In genomic region chr18:66046025-66046602, GRCh38 we compare ENCODE assay signal across 1 cellular context.
A peak's percentile ranks its signal among the peaks of the same experiment; 100 is the strongest.
TF ChIP-seq lines count a peak whose summit lies in the region.

No MANE protein-coding gene starts in this region.

TF ChIP-seq in HepG2, 621 proteins besides CTCF, POLR2A, EP300 and RAD21 (continued from another document):
- TF ChIP-seq, protein P1, sequence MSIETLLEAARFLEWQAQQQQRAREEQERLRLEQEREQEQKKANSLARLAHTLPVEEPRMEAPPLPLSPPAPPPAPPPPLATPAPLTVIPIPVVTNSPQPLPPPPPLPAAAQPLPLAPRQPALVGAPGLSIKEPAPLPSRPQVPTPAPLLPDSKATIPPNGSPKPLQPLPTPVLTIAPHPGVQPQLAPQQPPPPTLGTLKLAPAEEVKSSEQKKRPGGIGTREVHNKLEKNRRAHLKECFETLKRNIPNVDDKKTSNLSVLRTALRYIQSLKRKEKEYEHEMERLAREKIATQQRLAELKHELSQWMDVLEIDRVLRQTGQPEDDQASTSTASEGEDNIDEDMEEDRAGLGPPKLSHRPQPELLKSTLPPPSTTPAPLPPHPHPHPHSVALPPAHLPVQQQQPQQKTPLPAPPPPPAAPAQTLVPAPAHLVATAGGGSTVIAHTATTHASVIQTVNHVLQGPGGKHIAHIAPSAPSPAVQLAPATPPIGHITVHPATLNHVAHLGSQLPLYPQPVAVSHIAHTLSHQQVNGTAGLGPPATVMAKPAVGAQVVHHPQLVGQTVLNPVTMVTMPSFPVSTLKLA (IDR thresholded peaks at IDR 0.05), result no peak
- TF ChIP-seq CHD4 (IDR thresholded peaks at IDR 0.05; ENCODE audit: borderline replicate concordance, low read length) (no peak), STAG1 (CRISPR knock-in tag; IDR thresholded peaks at IDR 0.05) (peak; percentile 5; the same call in 1 of the 2 replicates), POGZ (CRISPR knock-in tag; IDR thresholded peaks at IDR 0.05) (no peak), PRDM15 (CRISPR knock-in tag; IDR thresholded peaks at IDR 0.05) (no peak), GMEB2 (CRISPR knock-in tag; IDR thresholded peaks at IDR 0.05; ENCODE audit: low read depth) (no peak)
